In the genomic region with DNA sequence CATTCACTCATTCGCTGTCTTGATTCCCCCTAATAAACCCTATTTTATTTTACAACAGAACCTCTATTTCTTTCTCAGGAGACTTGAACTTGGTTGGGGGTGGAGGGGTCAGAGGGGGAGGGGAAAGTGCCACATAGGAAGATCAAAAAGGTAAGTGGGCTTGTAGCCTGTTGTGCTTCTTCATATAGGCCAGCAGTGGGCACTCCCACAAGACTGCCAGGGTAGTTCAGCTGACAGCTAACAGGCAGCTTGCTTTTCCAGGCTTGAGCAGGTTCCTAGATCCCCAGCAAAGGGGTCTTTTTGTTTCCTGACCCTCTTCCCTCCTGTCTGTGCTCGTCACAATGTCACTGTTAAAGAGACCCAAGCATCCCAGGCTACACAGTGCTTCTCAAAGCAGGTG, we compare ENCODE assay signal across 13 cellular contexts. TPM values are rescaled to one million over a fixed set of nuclear protein-coding genes. Genes with fewer than 3 reads are reported as not detected.
A peak's percentile ranks its signal among the peaks of the same experiment; 100 is the strongest.
DNase-seq lines count a peak whose midpoint lies in the region; ATAC-seq and TF ChIP-seq lines count a peak whose summit lies in the region.
"Had no signal": no experiment of that assay in that cellular context is flagged by ENCODE, and none has a peak within 500 bp of the region (broad histone marks: within the 10 kb centered on the region; RNA-seq: fewer than 3 reads in every experiment).

No MANE protein-coding gene starts in this region.

- intact Hi-C loops in Right ventricle myocardium inferior (cut with DNase I) = no loop called here

- H3K27me3 ChIP-seq in cardiac muscle cell (no peaks in the 10 kb centered on the region), ectodermal cell (ENCODE audit: control insufficient read depth, insufficient read depth, low read length, poor library complexity, severe bottlenecking) (no peaks in the 10 kb centered on the region)
- H3K27me3 ChIP-seq: BLaER1 treated with 17β-estradiol and CSF1 and Interleukin-3, amounts not matched to agents 10 nM and 100 nM had no signal

- peaks cover 9% of the 10 kb centered on the region for H3K4me1 ChIP-seq in cardiac muscle cell (ENCODE audit: low read depth)
- H3K4me1 ChIP-seq in ectodermal cell (ENCODE audit: control insufficient read depth, insufficient read depth, low read length) = peaks cover 16% of the 10 kb centered on the region
- H3K4me1 ChIP-seq: BLaER1 treated with 17β-estradiol and CSF1 and Interleukin-3, amounts not matched to agents 10 nM and 100 nM had no signal

- H3K4me3 Mint-ChIP-seq in type B pancreatic cell (no peak overlapping the region), glutamatergic neuron (ENCODE audit: unreplicated experiment) (no peak overlapping the region)
- H3K4me3 Mint-ChIP-seq: activated naive CD4-positive, alpha-beta T cell treated with anti-CD3 and anti-CD28 coated beads, Interleukin-2, amount 50 U/mL, for 24 hours had no signal

- peak; percentile 30 for TF ChIP-seq CTCF in cardiac muscle cell (IDR thresholded peaks at IDR 0.05; ENCODE audit: low read depth, low read length)
- peak; percentile 56 for TF ChIP-seq CTCF in type B pancreatic cell (conservative IDR thresholded peaks at IDR 0.05)
- TF ChIP-seq CTCF in glutamatergic neuron (IDR thresholded peaks at IDR 0.05; ENCODE audit: partially characterized antibody, unreplicated experiment) = no peak

- H3K27ac Mint-ChIP-seq in type B pancreatic cell (no peak overlapping the region), glutamatergic neuron (ENCODE audit: unreplicated experiment) (no peak overlapping the region)
- H3K27ac Mint-ChIP-seq: activated naive CD4-positive, alpha-beta T cell treated with anti-CD3 and anti-CD28 coated beads, Interleukin-2, amount 50 U/mL, for 24 hours had no signal

- peaks cover 40% of the 10 kb centered on the region for H3K4me1 Mint-ChIP-seq in type B pancreatic cell (ENCODE audit: unreplicated experiment)
- H3K4me1 Mint-ChIP-seq in glutamatergic neuron (ENCODE audit: low read depth, unreplicated experiment) = peaks cover 4% of the 10 kb centered on the region
- H3K4me1 Mint-ChIP-seq: activated naive CD4-positive, alpha-beta T cell treated with anti-CD3 and anti-CD28 coated beads, Interleukin-2, amount 50 U/mL, for 24 hours had no signal

- H3K36me3 Mint-ChIP-seq in type B pancreatic cell = no peaks in the 10 kb centered on the region
- H3K36me3 Mint-ChIP-seq in glutamatergic neuron (ENCODE audit: unreplicated experiment) = no peaks in the 10 kb centered on the region
- H3K36me3 Mint-ChIP-seq: activated naive CD4-positive, alpha-beta T cell treated with anti-CD3 and anti-CD28 coated beads, Interleukin-2, amount 50 U/mL, for 24 hours had no signal

- H3K4me3 ChIP-seq in cardiac muscle cell (no peak overlapping the region), ectodermal cell (ENCODE audit: insufficient read depth, low read depth, low read length) (no peak overlapping the region)
- H3K4me3 ChIP-seq: BLaER1 treated with 17β-estradiol and CSF1 and Interleukin-3, amounts not matched to agents 10 nM and 100 nM had no signal

- H3K9me3 ChIP-seq in cardiac muscle cell (ENCODE audit: low read depth) (no peaks in the 10 kb centered on the region), ectodermal cell (ENCODE audit: control insufficient read depth, low read length) (no peaks in the 10 kb centered on the region)
- H3K9me3 ChIP-seq: BLaER1 treated with 17β-estradiol and CSF1 and Interleukin-3, amounts not matched to agents 10 nM and 100 nM had no signal

- no peaks in the 10 kb centered on the region for H3K9me3 Mint-ChIP-seq in type B pancreatic cell
- H3K9me3 Mint-ChIP-seq in glutamatergic neuron (ENCODE audit: unreplicated experiment) = no peaks in the 10 kb centered on the region
- H3K9me3 Mint-ChIP-seq: activated naive CD4-positive, alpha-beta T cell treated with anti-CD3 and anti-CD28 coated beads, Interleukin-2, amount 50 U/mL, for 24 hours had no signal

- no peak for ATAC-seq in Right ventricle myocardium inferior
- ATAC-seq in HG03175 (IDR thresholded peaks at IDR 0.05; ENCODE audit: unreplicated experiment) = no peak
- ATAC-seq: esophagus mucosa had no signal

- H3K27ac ChIP-seq in cardiac muscle cell = no peak overlapping the region
- peak overlapping the region; percentile 2 for H3K27ac ChIP-seq in ectodermal cell (ENCODE audit: insufficient read depth, low read depth, low read length, poor library complexity, severe bottlenecking)
- H3K27ac ChIP-seq: BLaER1 treated with 17β-estradiol and CSF1 and Interleukin-3, amounts not matched to agents 10 nM and 100 nM had no signal

- peak in 1 of 2 donors; percentile 23 for DNase-seq in cardiac muscle cell (ENCODE audit: low read depth in 1 of 2, low spot score in 1 of 2)
- no peak for DNase-seq in Right ventricle myocardium inferior (ENCODE audit: missing footprints)
- DNase-seq in NCI-H1694 (lab: John Stamatoyannopoulos, UW) = peak; percentile 22
- no peak for DNase-seq in type B pancreatic cell (ENCODE audit: extremely low spot score, unreplicated experiment)
- DNase-seq in glutamatergic neuron = no peak
- no peak for DNase-seq in RKO (ENCODE audit: low spot score)
- DNase-seq: activated CD4-positive, alpha-beta T cell treated with anti-CD3 and anti-CD28 coated beads for 4 hours; Right ventricle myocardium superior had no signal

- H3K36me3 ChIP-seq in cardiac muscle cell (no peaks in the 10 kb centered on the region), ectodermal cell (ENCODE audit: control insufficient read depth, insufficient read depth, low read length) (no peaks in the 10 kb centered on the region)
- H3K36me3 ChIP-seq: BLaER1 treated with 17β-estradiol and CSF1 and Interleukin-3, amounts not matched to agents 10 nM and 100 nM had no signal

- H3K27me3 Mint-ChIP-seq in type B pancreatic cell (no peaks in the 10 kb centered on the region), glutamatergic neuron (ENCODE audit: unreplicated experiment) (peaks cover 5% of the 10 kb centered on the region)
- H3K27me3 Mint-ChIP-seq: activated naive CD4-positive, alpha-beta T cell treated with anti-CD3 and anti-CD28 coated beads, Interleukin-2, amount 50 U/mL, for 24 hours had no signal

- 44 to 54% methylated on average over 1 of the region's 2 CpGs for WGBS in ectodermal cell, 2 experiments

RNA-seq across cellular contexts. Expression of a gene that starts 0.8 kb away (rescaled TPM):
- total RNA-seq in cardiac muscle cell (0.21 TPM in 1 of 2 replicates, not detected in the other), Right ventricle myocardium inferior (not detected), type B pancreatic cell (ENCODE audit: low replicate concordance) (0.12 and 1.3 TPM in 2 replicates), glutamatergic neuron (ENCODE audit: unreplicated experiment) (not detected)
- 0.05 and 0.24 TPM in 2 replicates for polyA plus RNA-seq in cardiac muscle cell
- polyA plus RNA-seq in ectodermal cell (2013, experiment 1 of 4) = not detected
- 0.12 TPM for polyA plus RNA-seq in ectodermal cell (2013, experiment 2 of 4)
- 0.11 TPM for polyA plus RNA-seq in ectodermal cell (2013, experiment 3 of 4)
- 0.08 TPM for polyA plus RNA-seq in ectodermal cell (2013, experiment 4 of 4)
- total RNA-seq: esophagus mucosa, Right ventricle myocardium superior had no signal

RNA-seq across cellular contexts. Expression of a gene that starts 38.6 kb away (rescaled TPM):
- 21.4 and 21.8 TPM in 2 replicates for total RNA-seq in cardiac muscle cell
- 9.4 and 13.4 TPM in 2 replicates for polyA plus RNA-seq in cardiac muscle cell
- total RNA-seq in Right ventricle myocardium inferior = 24.2 TPM
- polyA plus RNA-seq in ectodermal cell (2013, experiment 1 of 4) = 229 TPM
- polyA plus RNA-seq in ectodermal cell (2013, experiment 2 of 4) = 222 TPM
- polyA plus RNA-seq in ectodermal cell (2013, experiment 3 of 4) = 189 TPM
- 191 TPM for polyA plus RNA-seq in ectodermal cell (2013, experiment 4 of 4)
- total RNA-seq in type B pancreatic cell (ENCODE audit: low replicate concordance) = 50.0 and 68.6 TPM in 2 replicates
- total RNA-seq in glutamatergic neuron (ENCODE audit: unreplicated experiment) = 19.0 TPM
